Comparison of ENCODE assay signal across 10 cellular contexts in genomic region chr6:99613398-99613704, GRCh38. TPM values are rescaled to one million over a fixed set of nuclear protein-coding genes. Genes with fewer than 3 reads are reported as not detected.
DNase-seq lines count a peak whose midpoint lies in the region; ATAC-seq and TF ChIP-seq lines count a peak whose summit lies in the region.
"Had no signal": no experiment of that assay in that cellular context is flagged by ENCODE, and none has a peak within 500 bp of the region (broad histone marks: within the 10 kb centered on the region; RNA-seq: fewer than 3 reads in every experiment).

No MANE protein-coding gene starts in this region.

- H3K4me1 ChIP-seq in SJSA1 (replicated peaks) (peaks cover 18% of the 10 kb centered on the region), neural progenitor cell (peaks cover 5% of the 10 kb centered on the region)

- peaks cover 7% of the 10 kb centered on the region for H3K9me3 Mint-ChIP-seq in neural progenitor cell

- H3K4me3 Mint-ChIP-seq in neural progenitor cell, result no peak overlapping the region

- no peaks in the 10 kb centered on the region for H3K36me3 ChIP-seq in SJSA1
- no peaks in the 10 kb centered on the region for H3K36me3 ChIP-seq in neural progenitor cell

- peak; percentile 67 for TF ChIP-seq CTCF in neural progenitor cell (IDR thresholded peaks at IDR 0.05)

- H3K36me3 Mint-ChIP-seq in neural progenitor cell, result peaks cover 1% of the 10 kb centered on the region

- H3K4me2 ChIP-seq in neural progenitor cell, result peak overlapping the region; percentile 83

- peaks cover 7% of the 10 kb centered on the region for H3K4me1 Mint-ChIP-seq in neural progenitor cell

- H3K27ac ChIP-seq in SJSA1, result no peak overlapping the region
- H3K27ac ChIP-seq in neural progenitor cell, result no peak overlapping the region

- H3K79me2 ChIP-seq in neural progenitor cell (ENCODE audit: low read depth), result no peaks in the 10 kb centered on the region

- peaks cover 19% of the 10 kb centered on the region for H3F3A ChIP-seq in neural progenitor cell (ENCODE audit: low read depth)

- DNase-seq in COLO668 (lab: John Stamatoyannopoulos, UW; ENCODE audit: unreplicated experiment) (peak; percentile 71), SJSA1 (ENCODE audit: low read depth in 1 of 2, low spot score in 2 of 2) (no peak), erythroblast (lab: John Stamatoyannopoulos, UW) (peak; percentile 73 to 77), neural progenitor cell (ENCODE audit: low spot score) (peak; percentile 89), T-helper 9 cell (no peak), kidney glomerular epithelial cell (lab: John Stamatoyannopoulos, UW) (no peak)

- H3K9me3 ChIP-seq in SJSA1 (replicated peaks) (peaks cover 3% of the 10 kb centered on the region; the same call in 1 of the 2 replicates), neural progenitor cell (ENCODE audit: low read depth) (peaks cover 7% of the 10 kb centered on the region)

- TF ChIP-seq POLR2A in erythroblast (IDR thresholded peaks at IDR 0.05; ENCODE audit: low read length), result no peak

- H3K9ac ChIP-seq in neural progenitor cell, result no peak overlapping the region

- H3K27me3 ChIP-seq in SJSA1 (replicated peaks) (peaks cover 97% of the 10 kb centered on the region), neural progenitor cell (peaks cover 100% of the 10 kb centered on the region)

- peak; percentile 66 for ATAC-seq in GM19025 (IDR thresholded peaks at IDR 0.05; ENCODE audit: low read depth, unreplicated experiment)
- peak; percentile 54 for ATAC-seq in HG03108 (IDR thresholded peaks at IDR 0.05; ENCODE audit: unreplicated experiment)

- H3K4me3 ChIP-seq in SJSA1 (peak overlapping the region; percentile 25), neural progenitor cell (peak overlapping the region; percentile 42)

- H3K27ac Mint-ChIP-seq in neural progenitor cell, result no peak overlapping the region

- peaks cover 88% of the 10 kb centered on the region for H3K27me3 Mint-ChIP-seq in neural progenitor cell (ENCODE audit: insufficient read depth, low read depth)

- H2AFZ ChIP-seq in neural progenitor cell (replicated peaks), result peak overlapping the region; percentile 64

- H4K20me1 ChIP-seq in neural progenitor cell (ENCODE audit: low read depth), result peaks cover 78% of the 10 kb centered on the region

RNA-seq across cellular contexts. Expression of gene PRDM13, which starts 6.7 kb away (rescaled TPM):
- total RNA-seq in SJSA1 (2014; rRNA removed; shearing (Covaris generic)), result not detected in 2 replicates
- total RNA-seq in neural progenitor cell (ENCODE audit: low replicate concordance), result not detected in 2 replicates
- total RNA-seq: pulmonary artery endothelial cell, RPMI7951 had no signal

RNA-seq across cellular contexts. Expression of gene CCNC, which starts 44.9 kb away (rescaled TPM):
- 114 and 120 TPM in 2 replicates for total RNA-seq in SJSA1 (2014; rRNA removed; shearing (Covaris generic))
- total RNA-seq in neural progenitor cell (ENCODE audit: low replicate concordance), result 109 and 157 TPM in 2 replicates

Comparison
In these comparisons a context has a peak if more than half of its experiments do, and no peak if none do; other contexts are left out.
1. DNase-seq: peak in COLO668 (single experiment), erythroblast (2 of 2) and neural progenitor cell (single experiment); none in SJSA1 (0 of 2), T-helper 9 cell (single experiment) and kidney glomerular epithelial cell (single experiment).